Comparison of ENCODE assay signal across 17 cellular contexts in genomic region chr4:23837366-23837765, GRCh38. TPM values are rescaled to one million over a fixed set of nuclear protein-coding genes. Genes with fewer than 3 reads are reported as not detected.
DNase-seq lines count a peak whose midpoint lies in the region; ATAC-seq and TF ChIP-seq lines count a peak whose summit lies in the region.
"Had no signal": no experiment of that assay in that cellular context is flagged by ENCODE, and none has a peak within 500 bp of the region (broad histone marks: within the 10 kb centered on the region; RNA-seq: fewer than 3 reads in every experiment).

No MANE protein-coding gene starts in this region.

- no peaks in the 10 kb centered on the region for H3K79me2 ChIP-seq in mesendoderm (ENCODE audit: control insufficient read depth, insufficient read depth, low read length)

- DNase-seq in cardiac muscle cell (ENCODE audit: low read depth in 1 of 2, low spot score in 1 of 2) (no peak), cardiac septum (ENCODE audit: low spot score) (no peak), NCI-H82 (lab: John Stamatoyannopoulos, UW) (peak; percentile 56), left ventricle myocardium superior (no peak), gastrocnemius medialis (no peak), UCSD-AML1 (lab: John Stamatoyannopoulos, UW; ENCODE audit: unreplicated experiment) (no peak), GM20000 (ENCODE audit: low spot score) (no peak), mesendoderm (no peak)
- DNase-seq: 8988T; AML-193; Caco-2; CD8-positive, alpha-beta memory T cell; DMS 273 treated with DMSO at 0.1 percent for 48 hours; H7 had no signal

- intact Hi-C loops in cardiac septum (cut with DNase I): no loop called here
- intact Hi-C loops in left ventricle myocardium superior (cut with micrococcal nuclease): no loop called here
- intact Hi-C loops in gastrocnemius medialis (cut with DNase I; ENCODE audit: low total_unique reads): no loop called here

- in situ Hi-C loops in gastrocnemius medialis (cut with MboI; ENCODE audit: low sequenced_read_pairs in 4 of 4): no loop called here

- no peak overlapping the region for H3K4me2 ChIP-seq in mesendoderm (ENCODE audit: low read length)
- H3K4me2 ChIP-seq: BLaER1, GM23338 had no signal

- H3K36me3 ChIP-seq in cardiac muscle cell (no peaks in the 10 kb centered on the region), gastrocnemius medialis (no peaks in the 10 kb centered on the region), mesendoderm (ENCODE audit: control insufficient read depth, insufficient read depth, low read length) (no peaks in the 10 kb centered on the region)
- H3K36me3 ChIP-seq: BLaER1 had no signal

- no peak overlapping the region for H3K9ac ChIP-seq in mesendoderm (ENCODE audit: low read length)
- H3K9ac ChIP-seq: BLaER1 had no signal

- no peak overlapping the region for H4K5ac ChIP-seq in mesendoderm (ENCODE audit: low read length)

- H3K4me1 ChIP-seq in cardiac muscle cell (ENCODE audit: low read depth) (peaks cover 14% of the 10 kb centered on the region), gastrocnemius medialis (peaks cover 32% of the 10 kb centered on the region in 2 donors), mesendoderm (ENCODE audit: control insufficient read depth, low read depth, low read length) (no peaks in the 10 kb centered on the region)
- H3K4me1 ChIP-seq: BLaER1, Caco-2 had no signal

- no peak overlapping the region for H2BK15ac ChIP-seq in mesendoderm (replicated peaks; ENCODE audit: low read depth)

- H3K27ac ChIP-seq in cardiac muscle cell: peak overlapping the region; percentile 49
- peak overlapping the region; percentile 67 to 71 (median 68) for H3K27ac ChIP-seq in gastrocnemius medialis
- no peak overlapping the region for H3K27ac ChIP-seq in mesendoderm (ENCODE audit: low read depth, low read length)
- H3K27ac ChIP-seq: BLaER1, HL-60 had no signal

- H2BK120ac ChIP-seq in mesendoderm (ENCODE audit: low read depth, low read length): no peak overlapping the region

- no peaks in the 10 kb centered on the region for H3K79me1 ChIP-seq in mesendoderm (ENCODE audit: low read length)

- no peaks in the 10 kb centered on the region for H3K9me3 ChIP-seq in cardiac muscle cell (ENCODE audit: low read depth)
- H3K9me3 ChIP-seq in gastrocnemius medialis: no peaks in the 10 kb centered on the region
- H3K9me3 ChIP-seq: BLaER1, Caco-2 had no signal

- H3K4me3 ChIP-seq in cardiac muscle cell (no peak overlapping the region), gastrocnemius medialis (no peak overlapping the region), mesendoderm (ENCODE audit: low read length) (no peak overlapping the region)
- H3K4me3 ChIP-seq: BLaER1, GM23338 had no signal

- no peak overlapping the region for H3K56ac ChIP-seq in mesendoderm (ENCODE audit: low read length)

- TF ChIP-seq POLR2A in gastrocnemius medialis (IDR thresholded peaks at IDR 0.05): no peak

- H2BK5ac ChIP-seq in mesendoderm (ENCODE audit: low read length): no peak overlapping the region

- no peak overlapping the region for H3K4ac ChIP-seq in mesendoderm (ENCODE audit: low read depth, low read length)

- H3K23ac ChIP-seq in mesendoderm (ENCODE audit: low read length): no peak overlapping the region

- no peak for TF ChIP-seq CTCF in cardiac muscle cell (IDR thresholded peaks at IDR 0.05; ENCODE audit: low read depth, low read length)
- TF ChIP-seq CTCF in gastrocnemius medialis (IDR thresholded peaks at IDR 0.05 in 4 of 5, conservative IDR thresholded peaks at IDR 0.05 in 1 of 5): no peak
- TF ChIP-seq CTCF in GM20000 (IDR thresholded peaks at IDR 0.05; ENCODE audit: extremely low read depth, missing control alignments): no peak

- no peak overlapping the region for H3K18ac ChIP-seq in mesendoderm (ENCODE audit: low read length)

- H2AK5ac ChIP-seq in mesendoderm (ENCODE audit: low read length): no peak overlapping the region

- H3K27me3 ChIP-seq in cardiac muscle cell (no peaks in the 10 kb centered on the region), gastrocnemius medialis (no peaks in the 10 kb centered on the region), mesendoderm (ENCODE audit: insufficient read depth, low read length, poor library complexity) (no peaks in the 10 kb centered on the region)
- H3K27me3 ChIP-seq: BLaER1 had no signal

- no peak overlapping the region for H4K8ac ChIP-seq in mesendoderm (ENCODE audit: low read depth, low read length)

- WGBS in mesendoderm (ENCODE audit: extremely low coverage, insufficient coverage, low lambda C conversion rate): no CpG with 5 or more reads among the region's 2 CpGs

- ATAC-seq in left ventricle myocardium superior (peak; percentile 39), gastrocnemius medialis (no peak)
- ATAC-seq: GM23338 had no signal

RNA-seq across cellular contexts. Expression of gene PPARGC1A, which starts 52.5 kb away (rescaled TPM):
- total RNA-seq in cardiac muscle cell (23.9 and 42.3 TPM in 2 replicates), cardiac septum (99.6 TPM), left ventricle myocardium superior (97.2 TPM), gastrocnemius medialis (10 to 100 TPM; 30.6 to 68.9 (median 52.3) TPM)
- 17.7 and 28.4 TPM in 2 replicates for polyA plus RNA-seq in cardiac muscle cell
- polyA plus RNA-seq in mesendoderm (2013, experiment 1 of 2): 0.90 TPM
- polyA plus RNA-seq in mesendoderm (2013, experiment 2 of 2): 1.1 TPM
- total RNA-seq: Caco-2; CD8-positive, alpha-beta memory T cell had no signal
- polyA plus RNA-seq: CD8-positive, alpha-beta memory T cell had no signal
